ENCODE assay signal across 1 cellular context in genomic region chr10:105950410-105950809, GRCh38.
TF ChIP-seq lines count a peak whose summit lies in the region.

No MANE protein-coding gene starts in this region.

TF ChIP-seq in IMR-90, 13 proteins besides CTCF, POLR2A, EP300 and RAD21:
- peak; percentile 21; the same call in 1 of the 2 replicates for TF ChIP-seq SMC3 (IDR thresholded peaks at IDR 0.05; ENCODE audit: low read depth, low read length)
- TF ChIP-seq CHD1 (IDR thresholded peaks at IDR 0.05; ENCODE audit: low read depth, low read length) = no peak
TF ChIP-seq in IMR-90: peak in this region for 1.
